21 cellular contexts compared by ENCODE assay signal in the genomic region with DNA sequence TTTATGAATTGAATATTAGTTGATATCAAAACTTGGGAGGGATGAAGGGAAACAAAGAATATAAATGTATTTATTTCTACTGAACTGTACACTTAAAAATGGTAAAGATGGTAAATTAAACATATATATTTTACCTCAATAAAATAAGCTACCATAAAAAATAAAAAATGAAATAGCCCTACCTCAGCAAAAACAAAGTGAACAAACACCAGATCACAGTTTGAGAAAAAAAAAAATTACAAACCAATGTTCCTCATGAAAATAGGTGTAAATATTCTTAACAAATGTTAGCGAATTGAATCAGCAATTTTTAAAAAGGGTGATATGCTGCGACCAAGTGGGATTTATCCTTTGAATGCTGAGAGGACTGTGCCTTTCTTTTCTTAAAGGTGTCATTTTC. TPM values are rescaled to one million over a fixed set of nuclear protein-coding genes. Genes with fewer than 3 reads are reported as not detected.
DNase-seq lines count a peak whose midpoint lies in the region; ATAC-seq and TF ChIP-seq lines count a peak whose summit lies in the region.
"Had no signal": no experiment of that assay in that cellular context is flagged by ENCODE, and none has a peak within 500 bp of the region (broad histone marks: within the 10 kb centered on the region; RNA-seq: fewer than 3 reads in every experiment).

No MANE protein-coding gene starts in this region.

- H3K4me1 Mint-ChIP-seq in GM23338 = peaks cover 19% of the 10 kb centered on the region; the same call in 2 of the 3 replicates
- peaks cover 7% of the 10 kb centered on the region for H3K4me1 Mint-ChIP-seq in nephron

- DNase-seq in GM23338 (ENCODE audit: low spot score) = no peak
- no peak for DNase-seq in OCI-LY7 (ENCODE audit: low spot score)
- no peak for DNase-seq in NCI-H526 (lab: John Stamatoyannopoulos, UW)
- DNase-seq in suprapubic skin (ENCODE audit: low spot score in 2 of 2) = no peak
- no peak for DNase-seq in NCI-H2227 treated with DMSO at 0.1 percent for 48 hours (lab: John Stamatoyannopoulos, UW)
- DNase-seq: CD4-positive, CD25-positive, alpha-beta regulatory T cell; COR-L47; DMS79; NCI-H1092; NCI-H1436; NCI-H1930; NCI-H345; NCI-H524; NCI-H82; OCI-M1; Right ventricle myocardium superior had no signal

- H3K9me2 ChIP-seq in GM23338 (ENCODE audit: insufficient read depth) (no peaks in the 10 kb centered on the region), OCI-LY7 (ENCODE audit: insufficient read depth, low read length) (no peaks in the 10 kb centered on the region)

- H3K36me3 Mint-ChIP-seq in GM23338 (ENCODE audit: low read depth) (no peaks in the 10 kb centered on the region), nephron (ENCODE audit: low read depth) (no peaks in the 10 kb centered on the region)
- H3K36me3 Mint-ChIP-seq: CD4-positive, CD25-positive, alpha-beta regulatory T cell had no signal

- ATAC-seq in GM23338 = no peak
- ATAC-seq: GM12878 had no signal

- peaks cover 9% of the 10 kb centered on the region for H3K4me1 ChIP-seq in BLaER1
- H3K4me1 ChIP-seq in GM23338 (ENCODE audit: insufficient read depth) = peaks cover 10% of the 10 kb centered on the region
- peaks cover 12% of the 10 kb centered on the region for H3K4me1 ChIP-seq in OCI-LY7 (ENCODE audit: insufficient read depth, low read length, poor library complexity, severe bottlenecking)
- peaks cover 19% of the 10 kb centered on the region for H3K4me1 ChIP-seq in suprapubic skin

- TF ChIP-seq POLR2A in suprapubic skin (IDR thresholded peaks at IDR 0.05) = no peak

- H3K9me3 Mint-ChIP-seq in GM23338 (peaks cover 6% of the 10 kb centered on the region; the same call in 2 of the 3 replicates), nephron (no peaks in the 10 kb centered on the region)

- H3K36me3 ChIP-seq in BLaER1 (no peaks in the 10 kb centered on the region), GM23338 (ENCODE audit: insufficient read depth) (no peaks in the 10 kb centered on the region), OCI-LY7 (ENCODE audit: insufficient read depth, low read length) (no peaks in the 10 kb centered on the region), suprapubic skin (no peaks in the 10 kb centered on the region)

- peak overlapping the region; percentile 67 for H3K4me2 ChIP-seq in BLaER1
- H3K4me2 ChIP-seq in GM23338 = peak overlapping the region; percentile 77; the same call in 1 of the 2 replicates
- 0 out of 2 replicates have a peak overlapping the region, but pooled peaks have one; percentile 94 for H3K4me2 ChIP-seq in OCI-LY7 (ENCODE audit: low read length)

- BruUV-seq in OCI-LY7 (replicated peaks; lab: Mats Ljungman, UMichigan) = no TSS peak

- H3K27ac Mint-ChIP-seq in GM23338 (no peak overlapping the region), nephron (no peak overlapping the region)
- H3K27ac Mint-ChIP-seq: B cell; CD4-positive, CD25-positive, alpha-beta regulatory T cell; T-helper 1 cell treated with Interleukin-12 subunit alpha and Interleukin-12 subunit beta and Interleukin-4 antibody, amounts not matched to agents 30 μg/mL and 1 μg/mL, for 36 hours had no signal

- H3K9ac ChIP-seq in BLaER1 = no peak overlapping the region

- H2AFZ ChIP-seq in GM23338 (no peak overlapping the region), OCI-LY7 (ENCODE audit: low read length) (no peak overlapping the region)

- H4K20me1 ChIP-seq in BLaER1 (no peaks in the 10 kb centered on the region), GM23338 (replicated peaks; ENCODE audit: insufficient read depth) (no peaks in the 10 kb centered on the region), OCI-LY7 (ENCODE audit: insufficient read depth, low read length) (no peaks in the 10 kb centered on the region)

- WGBS in suprapubic skin = 86% methylated on average over 2 of the region's 2 CpGs

- no peak overlapping the region for H3K4me3 ChIP-seq in BLaER1
- H3K4me3 ChIP-seq in GM23338 = peak overlapping the region; percentile 74
- H3K4me3 ChIP-seq in OCI-LY7 (ENCODE audit: low read depth, low read length, poor library complexity, severe bottlenecking) = no peak overlapping the region
- no peak overlapping the region for H3K4me3 ChIP-seq in suprapubic skin
- H3K4me3 ChIP-seq: GM12878 had no signal

- peaks cover under 1% of the 10 kb centered on the region; the same call in 1 of the 2 replicates for H3K9me3 ChIP-seq in BLaER1
- H3K9me3 ChIP-seq in OCI-LY7 (ENCODE audit: low read length) = no peaks in the 10 kb centered on the region
- H3K9me3 ChIP-seq in suprapubic skin = no peaks in the 10 kb centered on the region

- TF ChIP-seq CTCF in GM23338 (conservative IDR thresholded peaks at IDR 0.05; ENCODE audit: low read depth in 2 of 2) (no peak), OCI-LY7 (conservative IDR thresholded peaks at IDR 0.05; ENCODE audit: low read length) (no peak), nephron (IDR thresholded peaks at IDR 0.05; ENCODE audit: unreplicated experiment in 3 of 3) (no peak), suprapubic skin (IDR thresholded peaks at IDR 0.05) (no peak)

- H3K27me3 ChIP-seq in BLaER1 (no peaks in the 10 kb centered on the region), GM23338 (ENCODE audit: insufficient read depth) (no peaks in the 10 kb centered on the region), suprapubic skin (peaks cover 55% of the 10 kb centered on the region)

- POLR2A ChIA-PET in OCI-LY7 (lab: Charles Lee) = interaction anchor here (2.1 kb wide), 1 partner anchor 22 kb away, joined by 8 read pairs; no protein-coding TSS in a partner anchor

- H3K4me3 Mint-ChIP-seq in GM23338 (0 out of 3 replicates have a peak overlapping the region, but pooled peaks have one; percentile 88), nephron (peak overlapping the region in 2 of 3 experiments; percentile 51 to 80)
- H3K4me3 Mint-ChIP-seq: B cell had no signal

- no peaks in the 10 kb centered on the region for H3F3A ChIP-seq in GM23338 (replicated peaks; ENCODE audit: low read depth)

- H3K79me2 ChIP-seq in GM23338 (replicated peaks; ENCODE audit: insufficient read depth) = no peaks in the 10 kb centered on the region
- H3K79me2 ChIP-seq in OCI-LY7 (ENCODE audit: insufficient read depth, low read depth, low read length) = no peaks in the 10 kb centered on the region

- intact Hi-C loops in OCI-LY7 (cut with micrococcal nuclease; ENCODE audit: unreplicated experiment) = loop anchor here (5.0 to 10.0 kb wide), 4 partner anchors 191 to 394 kb away; a partner anchor contains a TSS

- no peak overlapping the region for H3K27ac ChIP-seq in BLaER1
- no peak overlapping the region for H3K27ac ChIP-seq in GM23338 (ENCODE audit: low read depth)
- H3K27ac ChIP-seq in OCI-LY7 (ENCODE audit: low read depth, low read length, poor library complexity, severe bottlenecking) = no peak overlapping the region
- H3K27ac ChIP-seq in suprapubic skin = no peak overlapping the region

- no peak for TF ChIP-seq EP300 in suprapubic skin (IDR thresholded peaks at IDR 0.05)

- H3K27me3 Mint-ChIP-seq in GM23338 (ENCODE audit: insufficient read depth, low read depth, poor library complexity) (peaks cover 24% of the 10 kb centered on the region), nephron (ENCODE audit: low read depth) (peaks cover 92% of the 10 kb centered on the region)

- CTCF ChIA-PET in OCI-LY7 (lab: Charles Lee; ENCODE audit: unreplicated experiment) = no interaction called here

TF ChIP-seq in GM23338, 12 proteins besides CTCF, POLR2A, EP300 and RAD21 (continues in another document):
- TF ChIP-seq CREB1 (CRISPR knock-in tag; IDR thresholded peaks at IDR 0.05; ENCODE audit: low read depth) (no peak), ZNF331 (CRISPR knock-in tag; IDR thresholded peaks at IDR 0.05; ENCODE audit: low read depth) (no peak), EZH2 (IDR thresholded peaks at IDR 0.05; ENCODE audit: low read depth, unreplicated experiment) (no peak), POLR2AphosphoS5 (IDR thresholded peaks at IDR 0.05; ENCODE audit: low read depth) (no peak)
- TF ChIP-seq, protein P1, sequence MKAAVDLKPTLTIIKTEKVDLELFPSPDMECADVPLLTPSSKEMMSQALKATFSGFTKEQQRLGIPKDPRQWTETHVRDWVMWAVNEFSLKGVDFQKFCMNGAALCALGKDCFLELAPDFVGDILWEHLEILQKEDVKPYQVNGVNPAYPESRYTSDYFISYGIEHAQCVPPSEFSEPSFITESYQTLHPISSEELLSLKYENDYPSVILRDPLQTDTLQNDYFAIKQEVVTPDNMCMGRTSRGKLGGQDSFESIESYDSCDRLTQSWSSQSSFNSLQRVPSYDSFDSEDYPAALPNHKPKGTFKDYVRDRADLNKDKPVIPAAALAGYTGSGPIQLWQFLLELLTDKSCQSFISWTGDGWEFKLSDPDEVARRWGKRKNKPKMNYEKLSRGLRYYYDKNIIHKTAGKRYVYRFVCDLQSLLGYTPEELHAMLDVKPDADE (IDR thresholded peaks at IDR 0.05) = no peak

RNA-seq across cellular contexts. Expression of gene ZNF184, which starts 28.3 kb away (rescaled TPM):
- total RNA-seq in GM23338 (2014; rRNA removed; shearing (Covaris generic)) = 7.7 and 10.6 TPM in 2 replicates
- 4.9 and 6.0 TPM in 2 replicates for polyA plus RNA-seq in GM23338 (2016; fragmentation: Nextera tagmentation; extraction: Ambion mirVana)
- 18.6 and 20.6 TPM in 2 replicates for total RNA-seq in OCI-LY7 (2014; rRNA removed; shearing (Covaris generic))
- total RNA-seq in OCI-LY7 (2022) = 17.7 and 23.6 TPM in 2 replicates
- total RNA-seq in suprapubic skin = 10 to 100 TPM in 2 of 4 donors, 1 to 10 TPM in 2; 6.3 to 14.2 (median 10.5) TPM
